11 cellular contexts compared by ENCODE assay signal in genomic region chr15:84840741-84841429, GRCh38. TPM values are rescaled to one million over a fixed set of nuclear protein-coding genes. Genes with fewer than 3 reads are reported as not detected.
DNase-seq lines count a peak whose midpoint lies in the region; ATAC-seq and TF ChIP-seq lines count a peak whose summit lies in the region.
"Had no signal": no experiment of that assay in that cellular context is flagged by ENCODE, and none has a peak within 500 bp of the region (broad histone marks: within the 10 kb centered on the region; RNA-seq: fewer than 3 reads in every experiment).

No MANE protein-coding gene starts in this region.

- no peak for TF ChIP-seq CTCF in BJ (IDR thresholded peaks at IDR 0.05; ENCODE audit: insufficient read depth, low read depth, low read length)
- no peak for TF ChIP-seq CTCF in esophagus muscularis mucosa (IDR thresholded peaks at IDR 0.05)

- H3K9me3 Mint-ChIP-seq in activated naive CD4-positive, alpha-beta T cell treated with anti-CD3 and anti-CD28 coated beads, Interleukin-2, amount 10 ng/mL, durations not matched to agents 7 days and 5 days: no peaks in the 10 kb centered on the region
- H3K9me3 Mint-ChIP-seq: activated naive CD4-positive, alpha-beta T cell treated with anti-CD3 and anti-CD28 coated beads, Interleukin-2, amount 50 U/mL, for 24 hours had no signal

- TF ChIP-seq EP300 in esophagus muscularis mucosa (IDR thresholded peaks at IDR 0.05): peak; percentile 58

- intact Hi-C loops in esophagus muscularis mucosa (cut with DNase I): no loop called here

- no peak overlapping the region for H3K4me3 Mint-ChIP-seq in activated naive CD4-positive, alpha-beta T cell treated with anti-CD3 and anti-CD28 coated beads, Interleukin-2, amount 10 ng/mL, durations not matched to agents 7 days and 5 days
- H3K4me3 Mint-ChIP-seq: activated naive CD4-positive, alpha-beta T cell treated with anti-CD3 and anti-CD28 coated beads, Interleukin-2, amount 50 U/mL, for 24 hours; nephron progenitor cell had no signal

- WGBS in esophagus muscularis mucosa: 71% methylated on average over 10 of the region's 12 CpGs

- peaks cover 41 to 54% (median 48%) of the 10 kb centered on the region in 4 donors for H3K4me1 ChIP-seq in esophagus muscularis mucosa
- H3K4me1 ChIP-seq in muscle layer of duodenum (ENCODE audit: control insufficient read depth in 1 of 2, insufficient read depth in 2 of 2, low read length in 2 of 2): peaks cover 0 to 33% of the 10 kb centered on the region in 2 donors

- H3K36me3 Mint-ChIP-seq in activated naive CD4-positive, alpha-beta T cell treated with anti-CD3 and anti-CD28 coated beads, Interleukin-2, amount 10 ng/mL, durations not matched to agents 7 days and 5 days: no peaks in the 10 kb centered on the region

- peak overlapping the region; percentile 80 to 81 (median 80) for H3K27ac ChIP-seq in esophagus muscularis mucosa (replicated peaks in 1 of 4)
- H3K27ac ChIP-seq in muscle layer of duodenum (ENCODE audit: low read length): peak overlapping the region; percentile 77

- H3K4me1 Mint-ChIP-seq in activated naive CD4-positive, alpha-beta T cell treated with anti-CD3 and anti-CD28 coated beads, Interleukin-2, amount 10 ng/mL, durations not matched to agents 7 days and 5 days: no peaks in the 10 kb centered on the region
- H3K4me1 Mint-ChIP-seq: activated naive CD4-positive, alpha-beta T cell treated with anti-CD3 and anti-CD28 coated beads, Interleukin-2, amount 50 U/mL, for 24 hours; nephron progenitor cell had no signal

- H3K27me3 ChIP-seq in BJ (ENCODE audit: control insufficient read depth, insufficient read depth, low read length) (peaks cover 4% of the 10 kb centered on the region; the same call in 1 of the 2 replicates), esophagus muscularis mucosa (no peaks in the 10 kb centered on the region), muscle layer of duodenum (ENCODE audit: low read depth, low read length) (no peaks in the 10 kb centered on the region)

- POLR2A ChIA-PET in BJ (lab: Charles Lee): no interaction called here

- H3K27me3 Mint-ChIP-seq in activated naive CD4-positive, alpha-beta T cell treated with anti-CD3 and anti-CD28 coated beads, Interleukin-2, amount 10 ng/mL, durations not matched to agents 7 days and 5 days: peaks cover 16% of the 10 kb centered on the region
- H3K27me3 Mint-ChIP-seq: activated naive CD4-positive, alpha-beta T cell treated with anti-CD3 and anti-CD28 coated beads, Interleukin-2, amount 50 U/mL, for 24 hours had no signal

- H3K4me3 ChIP-seq in BJ (ENCODE audit: low read depth, low read length): no peak overlapping the region
- H3K4me3 ChIP-seq in esophagus muscularis mucosa: no peak overlapping the region
- peak overlapping the region in 1 of 2 donors; percentile 28 for H3K4me3 ChIP-seq in muscle layer of duodenum (ENCODE audit: low read depth in 1 of 2, low read length in 2 of 2)

- CTCF ChIA-PET in BJ (lab: Yijun Ruan, JAX): interaction anchor here (0.6 to 1.6 kb wide), 5 partner anchors 36 to 114 kb away, joined by 3 to 10 read pairs (median 4); no protein-coding TSS in a partner anchor
- CTCF ChIA-PET in activated naive CD4-positive, alpha-beta T cell treated with anti-CD3 and anti-CD28 coated beads, Interleukin-2, amount 10 ng/mL, durations not matched to agents 7 days and 5 days (lab: Charles Lee): no interaction called here

- no peak for ATAC-seq in GM21526 (IDR thresholded peaks at IDR 0.05; ENCODE audit: low FRiP score, unreplicated experiment)

- H3K9me3 ChIP-seq in esophagus muscularis mucosa: no peaks in the 10 kb centered on the region
- no peaks in the 10 kb centered on the region for H3K9me3 ChIP-seq in muscle layer of duodenum (ENCODE audit: control insufficient read depth in 1 of 2, low read length in 2 of 2)

- H3K27ac Mint-ChIP-seq in activated naive CD4-positive, alpha-beta T cell treated with anti-CD3 and anti-CD28 coated beads, Interleukin-2, amount 10 ng/mL, durations not matched to agents 7 days and 5 days: no peak overlapping the region
- H3K27ac Mint-ChIP-seq: activated naive CD4-positive, alpha-beta T cell treated with anti-CD3 and anti-CD28 coated beads, Interleukin-2, amount 50 U/mL, for 24 hours had no signal

- peak; percentile 26 for TF ChIP-seq POLR2A in esophagus muscularis mucosa (IDR thresholded peaks at IDR 0.05; ENCODE audit: low read depth)

- H3K36me3 ChIP-seq in BJ (ENCODE audit: control insufficient read depth, insufficient read depth, low read length) (no peaks in the 10 kb centered on the region), esophagus muscularis mucosa (peaks cover 0 to 17% (median 4%) of the 10 kb centered on the region in 4 donors), muscle layer of duodenum (ENCODE audit: control insufficient read depth in 1 of 2, insufficient read depth in 2 of 2, low read length in 2 of 2) (peaks cover 0 to 12% of the 10 kb centered on the region in 2 donors)

- DNase-seq in BJ (ENCODE audit: low read depth) (peak; percentile 19), NCI-H2196 treated with DMSO at 0.1 percent for 48 hours (lab: John Stamatoyannopoulos, UW; ENCODE audit: unreplicated experiment) (peak; percentile 33), esophagus muscularis mucosa (ENCODE audit: extremely low spot score) (no peak), NK-92 (lab: John Stamatoyannopoulos, UW; ENCODE audit: unreplicated experiment) (no peak)
- DNase-seq in effector CD8-positive, alpha-beta T cell (lab: John Stamatoyannopoulos, UW): no peak
- no peak for DNase-seq in activated naive CD4-positive, alpha-beta T cell treated with anti-CD3 and anti-CD28 coated beads, Interleukin-2, amount 10 ng/mL, durations not matched to agents 7 days and 5 days
- DNase-seq: nephron progenitor cell had no signal

RNA-seq across cellular contexts. Expression of gene ALPK3, which starts 23.7 kb away (rescaled TPM):
- 0.02 and 0.06 TPM in 2 replicates for polyA plus RNA-seq in BJ (2011; rRNA removed)
- polyA minus RNA-seq in BJ (2011; rRNA and poly(A)+ RNA removed): 0.05 TPM in 2 replicates
- total RNA-seq in esophagus muscularis mucosa: 10 to 100 TPM in 3 of 4 donors, 1 to 10 TPM in 1; 9.1 to 21.5 (median 16.2) TPM

RNA-seq across cellular contexts. Expression of gene SLC28A1, which starts 43.6 kb away (rescaled TPM):
- polyA plus RNA-seq in BJ (2011; rRNA removed): 0.05 TPM in 1 of 2 replicates, not detected in the other
- polyA minus RNA-seq in BJ (2011; rRNA and poly(A)+ RNA removed): not detected in 2 replicates
- under 1 TPM in 1 of 4 donors, not detected in 3; 0.23 TPM for total RNA-seq in esophagus muscularis mucosa
- total RNA-seq: Daoy had no signal

Comparison
In these comparisons a context has a peak if more than half of its experiments do, and no peak if none do; other contexts are left out.
1. DNase-seq: peak in BJ (single experiment) and NCI-H2196 treated with DMSO at 0.1 percent for 48 hours (single experiment); none in esophagus muscularis mucosa (single experiment), effector CD8-positive, alpha-beta T cell (single experiment), activated naive CD4-positive, alpha-beta T cell treated with anti-CD3 and anti-CD28 coated beads, Interleukin-2, amount 10 ng/mL, durations not matched to agents 7 days and 5 days (single experiment) and NK-92 (single experiment).